ENCODE assay signal across 16 cellular contexts in genomic region chr6:110492584-110492983, GRCh38. TPM values are rescaled to one million over a fixed set of nuclear protein-coding genes. Genes with fewer than 3 reads are reported as not detected.
A peak's percentile ranks its signal among the peaks of the same experiment; 100 is the strongest.
DNase-seq lines count a peak whose midpoint lies in the region; ATAC-seq, FAIRE-seq and TF ChIP-seq lines count a peak whose summit lies in the region.
"Had no signal": no experiment of that assay in that cellular context is flagged by ENCODE, and none has a peak within 500 bp of the region (broad histone marks: within the 10 kb centered on the region; RNA-seq: fewer than 3 reads in every experiment).

No MANE protein-coding gene starts in this region.

- peak overlapping the region; percentile 79 for H3K4me2 ChIP-seq in keratinocyte (ENCODE audit: control insufficient read depth, extremely low read depth, insufficient read depth, low read depth, low read length)

- peak overlapping the region; percentile 36 for H2AFZ ChIP-seq in ACC112 (ENCODE audit: low read length, unreplicated experiment)
- H2AFZ ChIP-seq in keratinocyte (ENCODE audit: control insufficient read depth, low read length) = no peak overlapping the region

- H3K27ac ChIP-seq in ACC112 (ENCODE audit: low read depth, low read length) (no peak overlapping the region), keratinocyte (ENCODE audit: control insufficient read depth, insufficient read depth, low read length) (no peak overlapping the region)
- H3K27ac ChIP-seq: ovary had no signal

- intact Hi-C loops in posterior vena cava (cut with DNase I) = no loop called here

- TF ChIP-seq CTCF in keratinocyte (optimal IDR thresholded peaks at IDR 0.05 in 1 of 3, IDR thresholded peaks at IDR 0.05 in 1 of 3, conservative IDR thresholded peaks at IDR 0.05 in 1 of 3; ENCODE audit: extremely low read depth in 1 of 3, insufficient read depth in 2 of 3, low read length in 3 of 3) = no peak

- H3K36me3 ChIP-seq in ACC112 (ENCODE audit: insufficient read depth, low read length) (no peaks in the 10 kb centered on the region), keratinocyte (ENCODE audit: control insufficient read depth in 2 of 2, extremely low read depth in 1 of 2, insufficient read depth in 2 of 2, low read length in 2 of 2) (no peaks in the 10 kb centered on the region)
- H3K36me3 ChIP-seq: ovary had no signal

- no peak overlapping the region for H3K9ac ChIP-seq in keratinocyte (ENCODE audit: control insufficient read depth, extremely low read depth, insufficient read depth, low read length)

- H3K4me3 ChIP-seq in ACC112 (ENCODE audit: low read depth, low read length) (no peak overlapping the region), keratinocyte (ENCODE audit: control insufficient read depth in 2 of 3, extremely low read depth in 1 of 3, insufficient read depth in 2 of 3, low read depth in 1 of 3, low read length in 3 of 3) (no peak overlapping the region)
- H3K4me3 ChIP-seq: ovary had no signal

- dilution Hi-C loops in keratinocyte (cut with MboI; ENCODE audit: extremely low pct_ligation_motif_present, low sequenced_read_pairs) = no loop called here

- H4K20me1 ChIP-seq in keratinocyte (ENCODE audit: control insufficient read depth, extremely low read depth, insufficient read depth, low read length) = no peaks in the 10 kb centered on the region

- H3K79me2 ChIP-seq in ACC112 (ENCODE audit: control insufficient read depth, insufficient read depth, low read length, unreplicated experiment) = no peaks in the 10 kb centered on the region
- no peaks in the 10 kb centered on the region for H3K79me2 ChIP-seq in keratinocyte (ENCODE audit: control insufficient read depth, insufficient read depth, low read length)

- H3K9me3 ChIP-seq in keratinocyte (ENCODE audit: control insufficient read depth, low read depth, low read length) = no peaks in the 10 kb centered on the region
- H3K9me3 ChIP-seq: ovary had no signal

- peaks cover 16% of the 10 kb centered on the region for H3K4me1 ChIP-seq in ACC112 (ENCODE audit: control insufficient read depth, insufficient read depth, low read length, unreplicated experiment)
- H3K4me1 ChIP-seq in keratinocyte (ENCODE audit: control insufficient read depth, extremely low read depth, insufficient read depth, low read length) = peaks cover 14% of the 10 kb centered on the region

- peak; percentile 10 for DNase-seq in HTR-8/SVneo (ENCODE audit: insufficient read length, low spot score)
- peak; percentile 58 for DNase-seq in amniotic epithelial cell (ENCODE audit: low read depth)
- DNase-seq in keratinocyte (ENCODE audit: low read depth, low spot score) = no peak
- DNase-seq in activated gamma-delta T cell (lab: John Stamatoyannopoulos, UW) = no peak
- no peak for DNase-seq in posterior vena cava (ENCODE audit: low spot score)
- no peak for DNase-seq in DMS114 treated with DMSO at 0.1 percent for 48 hours (lab: John Stamatoyannopoulos, UW; ENCODE audit: unreplicated experiment)
- DNase-seq: CD8-positive, alpha-beta T cell; EL; KG1; ovary; T-helper 1 cell had no signal

- FAIRE-seq in HTR-8/SVneo (lab: Jason Lieb, UNC) (no peak), keratinocyte (lab: Jason Lieb, UNC) (no peak)

- H3K27me3 ChIP-seq in ACC112 (ENCODE audit: insufficient read depth, low read length) (0 out of 2 replicates have a peak, but pooled peaks cover 3% of the 10 kb centered on the region), keratinocyte (ENCODE audit: control insufficient read depth, extremely low read depth, insufficient read depth, low read length) (peaks cover 2% of the 10 kb centered on the region)
- H3K27me3 ChIP-seq: ovary had no signal

- H3K9me1 ChIP-seq in keratinocyte (ENCODE audit: control insufficient read depth, extremely low read depth, insufficient read depth, low read length) = no peaks in the 10 kb centered on the region

- ATAC-seq in GM18858 (IDR thresholded peaks at IDR 0.05; ENCODE audit: unreplicated experiment) = no peak
- ATAC-seq: CD8-positive, alpha-beta T cell; left lobe of liver; Right ventricle myocardium inferior had no signal

RNA-seq across cellular contexts. Expression of gene SLC22A16, which starts 16.2 kb away (rescaled TPM):
- polyA plus RNA-seq in keratinocyte = 0.04 TPM in 1 of 3 replicates, not detected in the others
- not detected for polyA plus RNA-seq in keratinocyte (2011; ENCODE audit: low read depth)
- polyA plus RNA-seq in keratinocyte (2011; cell fraction: cytosol; rRNA removed) = not detected in 2 replicates
- not detected in 2 replicates for polyA plus RNA-seq in keratinocyte (2011; cell fraction: nucleus; rRNA removed)
- polyA plus RNA-seq in keratinocyte (2012; ENCODE audit: low replicate concordance) = not detected in 2 replicates
- not detected in 3 replicates for polyA minus RNA-seq in keratinocyte
- polyA minus RNA-seq in keratinocyte (2011; cell fraction: cytosol; rRNA and poly(A)+ RNA removed) = not detected
- not detected in 2 replicates for polyA minus RNA-seq in keratinocyte (2011; cell fraction: nucleus; rRNA and poly(A)+ RNA removed)
- 1 to 10 TPM in 1 of 2 donors, under 1 TPM in 1; 1.00 to 1.6 TPM for total RNA-seq in posterior vena cava
- total RNA-seq: activated T-helper 1 cell treated with anti-CD3 and anti-CD28 coated beads, Interleukin-12 subunit alpha, Interleukin-12 subunit beta, Interleukin-2, Interleukin-4 antibody, amounts not matched to agents 30 ng/mL and 10 ng/mL and 1 ng/mL, durations not matched to agents 14 hours and 24 hours and 36 hours; CD8-positive, alpha-beta T cell; left lobe of liver had no signal

Comparison
In these comparisons a context has a peak if more than half of its experiments do, and no peak if none do; other contexts are left out.
1. DNase-seq: peak in HTR-8/SVneo (single experiment) and amniotic epithelial cell (single experiment); none in keratinocyte (single experiment), activated gamma-delta T cell (single experiment), posterior vena cava (single experiment) and DMS114 treated with DMSO at 0.1 percent for 48 hours (single experiment).